In the genomic region with DNA sequence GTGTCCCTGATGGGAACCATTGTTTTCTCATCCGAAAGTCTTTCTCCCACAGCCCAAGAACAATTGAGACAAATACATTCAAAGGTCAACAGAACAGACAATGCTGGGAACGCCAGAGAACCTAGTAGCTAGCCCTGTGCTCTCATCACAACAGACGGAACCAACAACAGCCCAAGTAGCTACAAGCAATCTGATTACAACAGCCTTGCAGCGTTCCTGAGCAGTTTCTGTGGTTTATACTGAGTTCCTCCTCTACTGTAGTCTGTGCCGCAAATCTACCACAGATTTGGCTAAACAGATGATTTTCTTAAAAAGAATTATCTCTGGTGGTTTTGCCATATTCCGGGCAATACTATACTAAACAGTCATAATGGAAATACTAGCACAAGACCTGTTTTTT, we compare ENCODE assay signal across 10 cellular contexts.
A peak's percentile ranks its signal among the peaks of the same experiment; 100 is the strongest.
DNase-seq lines count a peak whose midpoint lies in the region; ATAC-seq and TF ChIP-seq lines count a peak whose summit lies in the region.
"Had no signal": no experiment of that assay in that cellular context is flagged by ENCODE, and none has a peak within 500 bp of the region (broad histone marks: within the 10 kb centered on the region; RNA-seq: fewer than 3 reads in every experiment).

No MANE protein-coding gene starts in this region.

- H3K27ac ChIP-seq in esophagus squamous epithelium = peak overlapping the region in 2 of 4 donors; percentile 5 to 42
- no peak overlapping the region for H3K27ac ChIP-seq in spleen

- peak overlapping the region; percentile 93 for H3K27ac Mint-ChIP-seq in endothelial cell (ENCODE audit: unreplicated experiment)
- H3K27ac Mint-ChIP-seq in activated CD4-positive, alpha-beta memory T cell treated with anti-CD3 and anti-CD28 coated beads for 36 hours = no peak overlapping the region

- peaks cover 4% of the 10 kb centered on the region for H3K27me3 Mint-ChIP-seq in endothelial cell (ENCODE audit: unreplicated experiment)
- peaks cover 4% of the 10 kb centered on the region for H3K27me3 Mint-ChIP-seq in activated CD4-positive, alpha-beta memory T cell treated with anti-CD3 and anti-CD28 coated beads for 36 hours

- DNase-seq in GM03348 (ENCODE audit: low spot score) = peak; percentile 18
- DNase-seq in endothelial cell (ENCODE audit: low spot score) = no peak
- DNase-seq in esophagus squamous epithelium (lab: John Stamatoyannopoulos, UW) = no peak
- no peak for DNase-seq in spleen
- DNase-seq in NCI-H2227 treated with DMSO at 0.1 percent for 48 hours (lab: John Stamatoyannopoulos, UW) = no peak
- DNase-seq in activated CD4-positive, alpha-beta memory T cell treated with anti-CD3 and anti-CD28 coated beads for 36 hours = no peak
- DNase-seq: effector memory CD4-positive, alpha-beta T cell; SW 1271 had no signal

- no peaks in the 10 kb centered on the region for H3K36me3 ChIP-seq in esophagus squamous epithelium
- no peaks in the 10 kb centered on the region for H3K36me3 ChIP-seq in spleen

- ATAC-seq in GM21526 (IDR thresholded peaks at IDR 0.05; ENCODE audit: low FRiP score, unreplicated experiment) (peak; percentile 94), HG03521 (IDR thresholded peaks at IDR 0.05; ENCODE audit: unreplicated experiment) (peak; percentile 88)

- peaks cover 42% of the 10 kb centered on the region for H3K4me1 Mint-ChIP-seq in endothelial cell (ENCODE audit: unreplicated experiment)
- no peaks in the 10 kb centered on the region for H3K4me1 Mint-ChIP-seq in activated CD4-positive, alpha-beta memory T cell treated with anti-CD3 and anti-CD28 coated beads for 36 hours (ENCODE audit: low read depth)

- POLR2A ChIA-PET in activated CD4-positive, alpha-beta memory T cell treated with anti-CD3 and anti-CD28 coated beads for 36 hours (lab: Charles Lee) = no interaction called here

- H3K27me3 ChIP-seq in esophagus squamous epithelium (no peaks in the 10 kb centered on the region), spleen (replicated peaks in 1 of 7) (peaks cover 0 to 8% (median 0%) of the 10 kb centered on the region in 7 donors)

- H3K9me3 ChIP-seq in esophagus squamous epithelium (no peaks in the 10 kb centered on the region), spleen (no peaks in the 10 kb centered on the region)

- intact Hi-C loops in esophagus squamous epithelium (cut with DNase I) = no loop called here
- intact Hi-C loops in spleen (cut with DNase I; ENCODE audit: low total_unique reads) = no loop called here
- intact Hi-C loops in activated CD4-positive, alpha-beta memory T cell treated with anti-CD3 and anti-CD28 coated beads for 36 hours (cut with micrococcal nuclease) = no loop called here

- H3K4me3 ChIP-seq in esophagus squamous epithelium = no peak overlapping the region
- no peak overlapping the region for H3K4me3 ChIP-seq in spleen

- no peak overlapping the region for H3K4me3 Mint-ChIP-seq in endothelial cell (ENCODE audit: unreplicated experiment)
- no peak overlapping the region for H3K4me3 Mint-ChIP-seq in activated CD4-positive, alpha-beta memory T cell treated with anti-CD3 and anti-CD28 coated beads for 36 hours

- CTCF ChIA-PET in activated CD4-positive, alpha-beta memory T cell treated with anti-CD3 and anti-CD28 coated beads for 36 hours (lab: Charles Lee) = no interaction called here

- H3K36me3 Mint-ChIP-seq in endothelial cell (ENCODE audit: low read depth, unreplicated experiment) = no peaks in the 10 kb centered on the region
- H3K36me3 Mint-ChIP-seq in activated CD4-positive, alpha-beta memory T cell treated with anti-CD3 and anti-CD28 coated beads for 36 hours = no peaks in the 10 kb centered on the region

- TF ChIP-seq CTCF in endothelial cell (IDR thresholded peaks at IDR 0.05; ENCODE audit: unreplicated experiment) = no peak
- no peak for TF ChIP-seq CTCF in esophagus squamous epithelium (IDR thresholded peaks at IDR 0.05)
- TF ChIP-seq CTCF in spleen (IDR thresholded peaks at IDR 0.05 in 8 of 11, conservative IDR thresholded peaks at IDR 0.05 in 3 of 11) = no peak

- WGBS in esophagus squamous epithelium, 2 donors = 38 to 66% methylated on average over 6 of the region's 6 CpGs
- WGBS in spleen, 5 donors = 19 to 32% (median 26%) methylated on average over 5 to 6 of the region's 6 CpGs

- TF ChIP-seq POLR2A in esophagus squamous epithelium (IDR thresholded peaks at IDR 0.05) = no peak
- no peak for TF ChIP-seq POLR2A in spleen (IDR thresholded peaks at IDR 0.05)

- peaks cover 0 to 9% (median 3%) of the 10 kb centered on the region in 3 donors for H3K4me1 ChIP-seq in esophagus squamous epithelium
- peaks cover 0 to 7% (median 0%) of the 10 kb centered on the region in 6 donors for H3K4me1 ChIP-seq in spleen

- no peaks in the 10 kb centered on the region for H3K9me3 Mint-ChIP-seq in endothelial cell (ENCODE audit: unreplicated experiment)
- no peaks in the 10 kb centered on the region for H3K9me3 Mint-ChIP-seq in activated CD4-positive, alpha-beta memory T cell treated with anti-CD3 and anti-CD28 coated beads for 36 hours
